Comparison of ENCODE assay signal across 23 cellular contexts in the genomic region with DNA sequence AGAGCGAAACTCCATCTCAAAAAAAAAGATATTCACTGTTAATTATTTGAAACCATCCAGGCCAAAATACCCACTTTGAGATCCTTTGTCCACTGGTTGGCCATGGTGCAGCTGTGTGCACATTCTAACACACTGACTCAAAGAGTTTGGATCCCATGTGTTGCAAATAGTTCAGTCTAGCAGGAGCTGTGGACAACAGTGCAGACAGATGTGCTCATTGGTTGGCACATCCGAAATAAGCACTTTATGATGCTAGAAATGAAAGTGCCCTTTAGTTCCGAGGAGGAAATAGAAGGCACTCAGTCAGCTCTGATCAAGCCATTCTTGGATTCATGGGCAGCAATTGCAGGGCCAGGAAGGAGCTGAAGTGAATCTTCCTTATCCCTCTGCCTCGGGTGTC.
"Had no signal": no experiment of that assay in that cellular context is flagged by ENCODE, and none has a peak within 500 bp of the region (broad histone marks: within the 10 kb centered on the region; RNA-seq: fewer than 3 reads in every experiment).

No MANE protein-coding gene starts in this region.

- H3K9me3 Mint-ChIP-seq: activated CD4-positive, alpha-beta T cell treated with anti-CD3 and anti-CD28 coated beads, Interleukin-2, amount 10 ng/mL, durations not matched to agents 7 days and 5 days; activated CD8-positive, alpha-beta T cell treated with anti-CD3 and anti-CD28 coated beads for 36 hours; activated naive CD4-positive, alpha-beta T cell treated with anti-CD3 and anti-CD28 coated beads, Interleukin-2, amount 10 ng/mL, durations not matched to agents 7 days and 5 days; natural killer cell treated with Interleukin-12 subunit alpha and Interleukin-12 subunit beta and Interleukin-15 and Interleukin-18, amount 100 ng/mL, for 72 hours; stimulated activated naive B cell treated with anti-CD40 and anti-IgM and Interleukin-4, amounts not matched to agents 10 μg/mL and 1 μg/mL and 100 μg/mL, for 72 hours had no signal

- DNase-seq: activated CD4-positive, alpha-beta T cell treated with anti-CD3 and anti-CD28 coated beads, Interleukin-2, amount 10 ng/mL, durations not matched to agents 7 days and 5 days; activated CD8-positive, alpha-beta memory T cell treated with anti-CD3 and anti-CD28 coated beads, Interleukin-2, amount 10 ng/mL, durations not matched to agents 7 days and 5 days; activated CD8-positive, alpha-beta T cell treated with anti-CD3 and anti-CD28 coated beads for 36 hours; activated effector memory CD4-positive, alpha-beta T cell treated with anti-CD3 and anti-CD28 coated beads, Interleukin-2, amount 50 U/mL, for 16 hours; activated naive CD4-positive, alpha-beta T cell treated with anti-CD3 and anti-CD28 coated beads, Interleukin-2, amount 10 ng/mL, durations not matched to agents 7 days and 5 days; activated T-cell treated with anti-CD3 and anti-CD28 coated beads for 4 hours; effector CD4-positive, alpha-beta T cell; erythroblast; heart left ventricle; ovary; right lobe of liver; SK-N-SH; small intestine; stimulated activated CD4-positive, alpha-beta T cell treated with anti-CD3 and anti-CD28 coated beads, Interleukin-15, amount 100 ng/mL, for 24 hours; stimulated activated CD8-positive, alpha-beta memory T cell treated with anti-CD3 and anti-CD28 coated beads, Interleukin-4, amount 100 ng/mL, for 48 hours; stimulated activated naive B cell treated with anti-CD40 and anti-IgM and Interleukin-4, amounts not matched to agents 10 μg/mL and 1 μg/mL and 100 μg/mL, for 72 hours; upper lobe of left lung had no signal

- H3K4me3 ChIP-seq: heart left ventricle, lung, ovary, right lobe of liver, upper lobe of left lung had no signal

- ATAC-seq: activated CD4-positive, CD25-positive, alpha-beta regulatory T cell treated with anti-CD3 and anti-CD28 coated beads, Interleukin-2, amount 50 U/mL, for 24 hours; activated CD8-positive, alpha-beta memory T cell treated with anti-CD3 and anti-CD28 coated beads, Interleukin-2, amount 10 ng/mL, durations not matched to agents 7 days and 5 days; activated CD8-positive, alpha-beta T cell treated with anti-CD3 and anti-CD28 coated beads for 36 hours; heart left ventricle; left lobe of liver; right lobe of liver; stimulated activated naive B cell treated with anti-CD40 and anti-IgM and Interleukin-4, amounts not matched to agents 10 μg/mL and 1 μg/mL and 100 μg/mL, for 72 hours had no signal

- H3K36me3 Mint-ChIP-seq: activated CD8-positive, alpha-beta memory T cell treated with anti-CD3 and anti-CD28 coated beads, Interleukin-2, amount 10 ng/mL, durations not matched to agents 7 days and 5 days; activated naive CD4-positive, alpha-beta T cell treated with anti-CD3 and anti-CD28 coated beads, Interleukin-2, amount 10 ng/mL, durations not matched to agents 7 days and 5 days; natural killer cell treated with Interleukin-12 subunit alpha and Interleukin-12 subunit beta and Interleukin-15 and Interleukin-18, amount 100 ng/mL, for 72 hours; stimulated activated naive B cell treated with anti-CD40 and anti-IgM and Interleukin-4, amounts not matched to agents 10 μg/mL and 1 μg/mL and 100 μg/mL, for 72 hours had no signal

- H3K4me3 Mint-ChIP-seq: activated CD4-positive, alpha-beta T cell treated with anti-CD3 and anti-CD28 coated beads, Interleukin-2, amount 10 ng/mL, durations not matched to agents 7 days and 5 days; activated CD8-positive, alpha-beta memory T cell treated with anti-CD3 and anti-CD28 coated beads, Interleukin-2, amount 10 ng/mL, durations not matched to agents 7 days and 5 days; activated CD8-positive, alpha-beta T cell treated with anti-CD3 and anti-CD28 coated beads for 36 hours; activated naive CD4-positive, alpha-beta T cell treated with anti-CD3 and anti-CD28 coated beads, Interleukin-2, amount 10 ng/mL, durations not matched to agents 7 days and 5 days; natural killer cell treated with Interleukin-12 subunit alpha and Interleukin-12 subunit beta and Interleukin-15 and Interleukin-18, amount 100 ng/mL, for 72 hours; stimulated activated naive B cell treated with anti-CD40 and anti-IgM and Interleukin-4, amounts not matched to agents 10 μg/mL and 1 μg/mL and 100 μg/mL, for 72 hours had no signal

- H3K9me3 ChIP-seq: heart left ventricle, neutrophil, ovary, right lobe of liver, SK-N-SH, upper lobe of left lung had no signal

- H3K4me2 ChIP-seq: SK-N-SH had no signal

- H3K27me3 Mint-ChIP-seq: activated CD4-positive, alpha-beta T cell treated with anti-CD3 and anti-CD28 coated beads, Interleukin-2, amount 10 ng/mL, durations not matched to agents 7 days and 5 days; activated CD8-positive, alpha-beta memory T cell treated with anti-CD3 and anti-CD28 coated beads, Interleukin-2, amount 10 ng/mL, durations not matched to agents 7 days and 5 days; activated CD8-positive, alpha-beta T cell treated with anti-CD3 and anti-CD28 coated beads for 36 hours; natural killer cell treated with Interleukin-12 subunit alpha and Interleukin-12 subunit beta and Interleukin-15 and Interleukin-18, amount 100 ng/mL, for 72 hours; stimulated activated naive B cell treated with anti-CD40 and anti-IgM and Interleukin-4, amounts not matched to agents 10 μg/mL and 1 μg/mL and 100 μg/mL, for 72 hours had no signal

- H3K27me3 ChIP-seq: heart left ventricle, neutrophil, ovary, right lobe of liver, upper lobe of left lung had no signal

- H3K4me1 ChIP-seq: right lobe of liver, upper lobe of left lung had no signal

- H3K27ac Mint-ChIP-seq: activated CD4-positive, alpha-beta T cell treated with anti-CD3 and anti-CD28 coated beads, Interleukin-2, amount 10 ng/mL, durations not matched to agents 7 days and 5 days; activated CD8-positive, alpha-beta memory T cell treated with anti-CD3 and anti-CD28 coated beads, Interleukin-2, amount 10 ng/mL, durations not matched to agents 7 days and 5 days; activated CD8-positive, alpha-beta T cell treated with anti-CD3 and anti-CD28 coated beads for 36 hours; activated naive CD4-positive, alpha-beta T cell treated with anti-CD3 and anti-CD28 coated beads, Interleukin-2, amount 10 ng/mL, durations not matched to agents 7 days and 5 days; natural killer cell treated with Interleukin-12 subunit alpha and Interleukin-12 subunit beta and Interleukin-15 and Interleukin-18, amount 100 ng/mL, for 72 hours; stimulated activated naive B cell treated with anti-CD40 and anti-IgM and Interleukin-4, amounts not matched to agents 10 μg/mL and 1 μg/mL and 100 μg/mL, for 72 hours had no signal

- H3K4me1 Mint-ChIP-seq: activated CD4-positive, alpha-beta T cell treated with anti-CD3 and anti-CD28 coated beads, Interleukin-2, amount 10 ng/mL, durations not matched to agents 7 days and 5 days; activated CD8-positive, alpha-beta memory T cell treated with anti-CD3 and anti-CD28 coated beads, Interleukin-2, amount 10 ng/mL, durations not matched to agents 7 days and 5 days; activated naive CD4-positive, alpha-beta T cell treated with anti-CD3 and anti-CD28 coated beads, Interleukin-2, amount 10 ng/mL, durations not matched to agents 7 days and 5 days; stimulated activated naive B cell treated with anti-CD40 and anti-IgM and Interleukin-4, amounts not matched to agents 10 μg/mL and 1 μg/mL and 100 μg/mL, for 72 hours had no signal

- H3K36me3 ChIP-seq: heart left ventricle, neutrophil, ovary, right lobe of liver, upper lobe of left lung had no signal

- H3K9ac ChIP-seq: SK-N-SH had no signal

- H3K27ac ChIP-seq: neutrophil, right lobe of liver, upper lobe of left lung, VCaP had no signal

- H3K9me2 ChIP-seq: SK-N-SH had no signal
